In genomic region chr3:101813817-101814440, GRCh38 we compare ENCODE assay signal across 8 cellular contexts. TPM values are rescaled to one million over a fixed set of nuclear protein-coding genes. Genes with fewer than 3 reads are reported as not detected.
DNase-seq lines count a peak whose midpoint lies in the region; ATAC-seq and TF ChIP-seq lines count a peak whose summit lies in the region.

No MANE protein-coding gene starts in this region.

- H3K27me3 Mint-ChIP-seq in activated CD8-positive, alpha-beta T cell treated with anti-CD3 and anti-CD28 coated beads for 36 hours: no peaks in the 10 kb centered on the region
- H3K27me3 Mint-ChIP-seq in activated CD8-positive, alpha-beta T cell treated with anti-CD3 and anti-CD28 coated beads, Interleukin-2, amount 10 ng/mL, durations not matched to agents 7 days and 5 days (ENCODE audit: low read depth): no peaks in the 10 kb centered on the region

- intact Hi-C loops in activated CD8-positive, alpha-beta T cell treated with anti-CD3 and anti-CD28 coated beads for 36 hours (cut with micrococcal nuclease): loop anchor here (2.0 kb wide), 1 partner anchor 411 kb away; no protein-coding TSS in a partner anchor
- intact Hi-C loops in heart right ventricle (cut with DNase I) (loop anchor here in 8 of 10 donors (1.0 to 10.0 kb wide), 7 partner anchors 33 to 721 kb away; partner anchors contain the start of gene NFKBIZ (in 2 of the 8)), thyroid gland (cut with DNase I) (no loop called here)

- peak; percentile 81 for TF ChIP-seq CTCF in activated CD8-positive, alpha-beta T cell treated with anti-CD3 and anti-CD28 coated beads for 36 hours (IDR thresholded peaks at IDR 0.05)
- TF ChIP-seq CTCF in heart right ventricle (IDR thresholded peaks at IDR 0.05): peak in 8 of 9 donors; percentile 35 to 70 (median 61)
- peak; percentile 35 to 79 (median 55) for TF ChIP-seq CTCF in thyroid gland (IDR thresholded peaks at IDR 0.05)

- H3K9me3 ChIP-seq in heart right ventricle: peaks cover 0 to 4% (median 0%) of the 10 kb centered on the region in 11 donors
- no peaks in the 10 kb centered on the region for H3K9me3 ChIP-seq in thyroid gland

- peak; percentile 37 for ATAC-seq in activated CD8-positive, alpha-beta T cell treated with anti-CD3 and anti-CD28 coated beads for 36 hours
- ATAC-seq in activated CD8-positive, alpha-beta T cell treated with anti-CD3 and anti-CD28 coated beads, Interleukin-2, amount 10 ng/mL, durations not matched to agents 7 days and 5 days: no peak
- ATAC-seq in heart right ventricle: peak in 1 of 8 donors; percentile 39
- ATAC-seq in HG03442 (IDR thresholded peaks at IDR 0.05; ENCODE audit: unreplicated experiment): no peak
- ATAC-seq in HG02938 (IDR thresholded peaks at IDR 0.05; ENCODE audit: unreplicated experiment): no peak

- no peak for TF ChIP-seq POLR2A in thyroid gland (IDR thresholded peaks at IDR 0.05)

- H3K36me3 Mint-ChIP-seq in activated CD8-positive, alpha-beta T cell treated with anti-CD3 and anti-CD28 coated beads for 36 hours (ENCODE audit: low read depth): peaks cover 15% of the 10 kb centered on the region
- peaks cover 31% of the 10 kb centered on the region for H3K36me3 Mint-ChIP-seq in activated CD8-positive, alpha-beta T cell treated with anti-CD3 and anti-CD28 coated beads, Interleukin-2, amount 10 ng/mL, durations not matched to agents 7 days and 5 days (ENCODE audit: low read depth)

- no peaks in the 10 kb centered on the region for H3K9me3 Mint-ChIP-seq in activated CD8-positive, alpha-beta T cell treated with anti-CD3 and anti-CD28 coated beads for 36 hours
- no peaks in the 10 kb centered on the region for H3K9me3 Mint-ChIP-seq in activated CD8-positive, alpha-beta T cell treated with anti-CD3 and anti-CD28 coated beads, Interleukin-2, amount 10 ng/mL, durations not matched to agents 7 days and 5 days (ENCODE audit: insufficient read depth)

- POLR2A ChIA-PET in activated CD8-positive, alpha-beta T cell treated with anti-CD3 and anti-CD28 coated beads for 36 hours (lab: Charles Lee): interaction anchor here (0.6 to 1.3 kb wide), 3 partner anchors 36 to 266 kb away, joined by 4 to 6 read pairs (median 4); partner anchors contain the start of gene NFKBIZ
- POLR2A ChIA-PET in activated CD8-positive, alpha-beta T cell treated with anti-CD3 and anti-CD28 coated beads, Interleukin-2, amount 10 ng/mL, durations not matched to agents 7 days and 5 days (lab: Charles Lee): interaction anchor here (1.0 to 1.6 kb wide), 4 partner anchors 14 to 411 kb away, joined by 4 to 12 read pairs (median 5); partner anchors contain the start of gene NFKBIZ

- H3K36me3 ChIP-seq in heart right ventricle (peaks cover 0 to 32% (median 5%) of the 10 kb centered on the region in 9 donors), thyroid gland (no peaks in the 10 kb centered on the region)

- H3K4me1 Mint-ChIP-seq in activated CD8-positive, alpha-beta T cell treated with anti-CD3 and anti-CD28 coated beads for 36 hours (ENCODE audit: low read depth): peaks cover 63% of the 10 kb centered on the region
- peaks cover 46% of the 10 kb centered on the region for H3K4me1 Mint-ChIP-seq in activated CD8-positive, alpha-beta T cell treated with anti-CD3 and anti-CD28 coated beads, Interleukin-2, amount 10 ng/mL, durations not matched to agents 7 days and 5 days (ENCODE audit: low read depth)

- H3K4me1 ChIP-seq in heart right ventricle (peaks cover 0 to 41% (median 30%) of the 10 kb centered on the region in 9 donors), thyroid gland (peaks cover 18 to 25% of the 10 kb centered on the region in 2 donors)

- no peak overlapping the region for H3K4me3 ChIP-seq in heart right ventricle
- no peak overlapping the region for H3K4me3 ChIP-seq in thyroid gland (replicated peaks in 1 of 3)

- no peak overlapping the region for H3K27ac Mint-ChIP-seq in activated CD8-positive, alpha-beta T cell treated with anti-CD3 and anti-CD28 coated beads for 36 hours
- no peak overlapping the region for H3K27ac Mint-ChIP-seq in activated CD8-positive, alpha-beta T cell treated with anti-CD3 and anti-CD28 coated beads, Interleukin-2, amount 10 ng/mL, durations not matched to agents 7 days and 5 days

- no peaks in the 10 kb centered on the region for H3K27me3 ChIP-seq in heart right ventricle
- H3K27me3 ChIP-seq in thyroid gland: no peaks in the 10 kb centered on the region

- no peak overlapping the region for H3K4me3 Mint-ChIP-seq in activated CD8-positive, alpha-beta T cell treated with anti-CD3 and anti-CD28 coated beads for 36 hours
- no peak overlapping the region for H3K4me3 Mint-ChIP-seq in activated CD8-positive, alpha-beta T cell treated with anti-CD3 and anti-CD28 coated beads, Interleukin-2, amount 10 ng/mL, durations not matched to agents 7 days and 5 days

- DNase-seq in activated CD8-positive, alpha-beta T cell treated with anti-CD3 and anti-CD28 coated beads for 36 hours: no peak
- DNase-seq in activated CD8-positive, alpha-beta T cell treated with anti-CD3 and anti-CD28 coated beads, Interleukin-2, amount 10 ng/mL, durations not matched to agents 7 days and 5 days: no peak
- DNase-seq in SK-N-DZ (ENCODE audit: low spot score): peak; percentile 16
- DNase-seq in heart right ventricle: no peak
- DNase-seq in thyroid gland: no peak
- no peak for DNase-seq in activated effector memory CD4-positive, alpha-beta T cell treated with anti-CD3 and anti-CD28 coated beads, Interleukin-2, amount 50 U/mL, for 16 hours

- CTCF ChIA-PET in activated CD8-positive, alpha-beta T cell treated with anti-CD3 and anti-CD28 coated beads for 36 hours (lab: Charles Lee): interaction anchor here (0.6 to 15.5 kb wide), 26 partner anchors 8 to 725 kb away, joined by 3 to 302 read pairs (median 4); partner anchors contain the start of gene NFKBIZ
- CTCF ChIA-PET in activated CD8-positive, alpha-beta T cell treated with anti-CD3 and anti-CD28 coated beads, Interleukin-2, amount 10 ng/mL, durations not matched to agents 7 days and 5 days (lab: Charles Lee): interaction anchor here (0.7 to 8.9 kb wide), 19 partner anchors 9 to 722 kb away, joined by 3 to 230 read pairs (median 4); partner anchors contain the start of gene NFKBIZ

- H3K27ac ChIP-seq in heart right ventricle (peak overlapping the region in 1 of 10 donors; percentile 30), thyroid gland (no peak overlapping the region)

- 56 to 57% methylated on average over 7 of the region's 7 CpGs for WGBS in heart right ventricle, 2 donors
- 76 to 83% methylated on average over 7 of the region's 7 CpGs for WGBS in thyroid gland, 2 donors

RNA-seq across cellular contexts. Expression of gene NXPE3, which starts 34.9 kb away (rescaled TPM):
- total RNA-seq in activated CD8-positive, alpha-beta T cell treated with anti-CD3 and anti-CD28 coated beads for 36 hours: 10 to 100 TPM; 20.9 to 21.6 TPM
- 10 to 100 TPM; 25.7 to 29.5 TPM for total RNA-seq in activated CD8-positive, alpha-beta T cell treated with anti-CD3 and anti-CD28 coated beads, Interleukin-2, amount 10 ng/mL, durations not matched to agents 7 days and 5 days
- 7.9 and 8.4 TPM in 2 replicates for polyA plus RNA-seq in SK-N-DZ (2014; cell fraction: cytosol; rRNA removed)
- 2.4 and 5.0 TPM in 2 replicates for polyA plus RNA-seq in SK-N-DZ (2014; cell fraction: nucleus; rRNA removed)
- total RNA-seq in heart right ventricle: 10 to 100 TPM; 30.2 to 50.3 (median 35.7) TPM
- polyA plus RNA-seq in heart right ventricle: 10 to 100 TPM in 1 of 2 donors, 1 to 10 TPM in 1; 7.6 to 11.7 TPM
- total RNA-seq in thyroid gland: 10 to 100 TPM; 10.5 to 18.9 (median 13.2) TPM

RNA-seq across cellular contexts. Expression of gene NFKBIZ, which starts 35.4 kb away (rescaled TPM):
- total RNA-seq in activated CD8-positive, alpha-beta T cell treated with anti-CD3 and anti-CD28 coated beads for 36 hours: 10 to 100 TPM; 62.1 to 70.6 TPM
- 10 to 100 TPM; 45.3 to 48.1 TPM for total RNA-seq in activated CD8-positive, alpha-beta T cell treated with anti-CD3 and anti-CD28 coated beads, Interleukin-2, amount 10 ng/mL, durations not matched to agents 7 days and 5 days
- polyA plus RNA-seq in SK-N-DZ (2014; cell fraction: cytosol; rRNA removed): 0.86 and 1.9 TPM in 2 replicates
- 2.1 and 7.6 TPM in 2 replicates for polyA plus RNA-seq in SK-N-DZ (2014; cell fraction: nucleus; rRNA removed)
- total RNA-seq in heart right ventricle: 10 to 100 TPM in 9 of 10 donors, 1 to 10 TPM in 1; 7.7 to 26.2 (median 12.8) TPM
- 10 to 100 TPM in 1 of 2 donors, 1 to 10 TPM in 1; 5.4 to 10.5 TPM for polyA plus RNA-seq in heart right ventricle
- total RNA-seq in thyroid gland: 100 to 1,000 TPM in 1 of 4 donors, 10 to 100 TPM in 3; 37.5 to 132 (median 56.9) TPM
